In the genomic region with DNA sequence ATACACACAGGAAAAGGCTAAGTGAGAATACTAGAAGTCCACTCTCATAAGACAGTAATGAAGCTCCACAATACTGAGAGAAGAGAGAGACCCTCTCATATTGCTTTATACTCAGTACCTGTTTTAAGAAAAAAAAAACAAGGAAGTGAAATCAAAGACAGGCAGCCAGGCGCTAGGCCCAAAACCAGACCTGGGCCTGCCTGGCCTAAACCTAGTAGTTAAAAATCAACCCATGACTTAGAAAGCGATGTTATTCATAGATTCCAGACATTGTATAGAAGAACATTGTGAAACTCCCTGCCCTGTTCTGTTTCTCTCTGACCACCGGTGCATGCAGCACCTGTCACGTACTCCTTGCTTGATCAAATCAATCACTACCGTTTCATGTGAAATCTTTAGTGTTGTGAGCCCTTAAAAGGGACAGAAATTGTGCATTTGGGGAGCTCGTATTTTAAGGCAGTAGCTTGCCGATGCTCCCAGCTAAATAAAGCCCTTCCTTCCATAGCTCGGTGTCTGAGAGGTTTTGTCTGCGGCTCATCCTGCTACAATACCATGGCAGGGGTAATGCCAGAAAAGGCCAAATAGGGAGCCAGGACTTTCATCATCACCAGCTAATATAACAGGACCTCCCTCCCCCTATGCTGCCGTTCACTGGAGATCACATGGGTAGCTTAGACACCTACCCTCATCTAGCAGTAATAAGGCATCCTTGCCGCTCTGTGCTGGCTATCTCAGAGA, we compare ENCODE assay signal across 15 cellular contexts.
DNase-seq lines count a peak whose midpoint lies in the region; ATAC-seq and TF ChIP-seq lines count a peak whose summit lies in the region.
"Had no signal": no experiment of that assay in that cellular context is flagged by ENCODE, and none has a peak within 500 bp of the region (broad histone marks: within the 10 kb centered on the region; RNA-seq: fewer than 3 reads in every experiment).

No MANE protein-coding gene starts in this region.

- no peaks in the 10 kb centered on the region for H3K36me3 ChIP-seq in OCI-LY7 (ENCODE audit: insufficient read depth, low read length)
- H3K36me3 ChIP-seq: gastrocnemius medialis, ovary had no signal

- no peak overlapping the region for H3K4me2 ChIP-seq in OCI-LY7 (ENCODE audit: low read length)

- in situ Hi-C loops in Caki2 (cut with HindIII; ENCODE audit: low pct_unique_long_range_greater_than_20kb, low sequenced_read_pairs), result no loop called here

- CTCF ChIA-PET in OCI-LY7 (lab: Charles Lee; ENCODE audit: unreplicated experiment) (no interaction called here), RWPE1 (lab: Yijun Ruan, JAX) (no interaction called here)

- no peaks in the 10 kb centered on the region for H4K20me1 ChIP-seq in OCI-LY7 (ENCODE audit: insufficient read depth, low read length)

- no peaks in the 10 kb centered on the region for H3K9me3 ChIP-seq in OCI-LY7 (ENCODE audit: low read length)
- H3K9me3 ChIP-seq: gastrocnemius medialis, ovary had no signal

- POLR2A ChIA-PET in OCI-LY7 (lab: Charles Lee), result interaction anchor here (0.6 kb wide), 1 partner anchor 74 kb away, joined by 3 read pairs; no protein-coding TSS in a partner anchor
- POLR2A ChIA-PET in RWPE1 (lab: Yijun Ruan, JAX; ENCODE audit: low non-redundant PET), result no interaction called here

- H3K79me2 ChIP-seq in OCI-LY7 (ENCODE audit: insufficient read depth, low read depth, low read length), result no peaks in the 10 kb centered on the region

- peak; percentile 82 for DNase-seq in Caki2 (ENCODE audit: low read depth)
- DNase-seq in RPMI8226, result peak; percentile 26
- no peak for DNase-seq in OCI-LY7 (ENCODE audit: low spot score)
- no peak for DNase-seq in RWPE1 (ENCODE audit: low spot score)
- DNase-seq in activated effector memory CD4-positive, alpha-beta T cell treated with Interleukin-2 at 50 U/mL for 16 hours, result no peak
- no peak for DNase-seq in iPS-NIHi11 (ENCODE audit: low spot score)
- DNase-seq: activated T-cell treated with anti-CD3 and anti-CD28 coated beads for 4 hours; effector CD4-positive, alpha-beta T cell; gastrocnemius medialis; Karpas-422; ovary; stimulated activated CD4-positive, alpha-beta T cell treated with anti-CD3 and anti-CD28 coated beads, Interleukin-2, amount 100 ng/mL, for 48 hours had no signal

- BruUV-seq in OCI-LY7 (replicated peaks; lab: Mats Ljungman, UMichigan), result no TSS peak

- intact Hi-C loops in OCI-LY7 (cut with micrococcal nuclease; ENCODE audit: unreplicated experiment), result no loop called here

- H3K27ac ChIP-seq in OCI-LY7 (ENCODE audit: low read depth, low read length, poor library complexity, severe bottlenecking) (no peak overlapping the region), RWPE1 (no peak overlapping the region)
- H3K27ac ChIP-seq: gastrocnemius medialis, ovary had no signal

- no peak overlapping the region for H2AFZ ChIP-seq in OCI-LY7 (ENCODE audit: low read length)

- H3K4me1 ChIP-seq in OCI-LY7 (ENCODE audit: insufficient read depth, low read length, poor library complexity, severe bottlenecking), result no peaks in the 10 kb centered on the region
- H3K4me1 ChIP-seq: gastrocnemius medialis had no signal

- ATAC-seq in GM19397 (IDR thresholded peaks at IDR 0.05; ENCODE audit: unreplicated experiment) (peak; percentile 82), HG02970 (IDR thresholded peaks at IDR 0.05; ENCODE audit: low FRiP score, unreplicated experiment) (peak; percentile 74)
- ATAC-seq: gastrocnemius medialis had no signal

- no peaks in the 10 kb centered on the region for H3K9me2 ChIP-seq in OCI-LY7 (ENCODE audit: insufficient read depth, low read length)

- H3K4me3 ChIP-seq in OCI-LY7 (ENCODE audit: low read depth, low read length, poor library complexity, severe bottlenecking), result no peak overlapping the region
- H3K4me3 ChIP-seq: gastrocnemius medialis, lung, ovary had no signal

- TF ChIP-seq CTCF in OCI-LY7 (conservative IDR thresholded peaks at IDR 0.05; ENCODE audit: low read length), result no peak
- TF ChIP-seq CTCF in RWPE1 (conservative IDR thresholded peaks at IDR 0.05; ENCODE audit: low read depth), result no peak

Comparison
In these comparisons a context has a peak if more than half of its experiments do, and no peak if none do; other contexts are left out.
1. DNase-seq: peak in Caki2 (single experiment) and RPMI8226 (single experiment); none in OCI-LY7 (single experiment), RWPE1 (single experiment), activated effector memory CD4-positive, alpha-beta T cell treated with Interleukin-2 at 50 U/mL for 16 hours (single experiment) and iPS-NIHi11 (single experiment).